ENCODE assay signal across 13 cellular contexts in the genomic region with DNA sequence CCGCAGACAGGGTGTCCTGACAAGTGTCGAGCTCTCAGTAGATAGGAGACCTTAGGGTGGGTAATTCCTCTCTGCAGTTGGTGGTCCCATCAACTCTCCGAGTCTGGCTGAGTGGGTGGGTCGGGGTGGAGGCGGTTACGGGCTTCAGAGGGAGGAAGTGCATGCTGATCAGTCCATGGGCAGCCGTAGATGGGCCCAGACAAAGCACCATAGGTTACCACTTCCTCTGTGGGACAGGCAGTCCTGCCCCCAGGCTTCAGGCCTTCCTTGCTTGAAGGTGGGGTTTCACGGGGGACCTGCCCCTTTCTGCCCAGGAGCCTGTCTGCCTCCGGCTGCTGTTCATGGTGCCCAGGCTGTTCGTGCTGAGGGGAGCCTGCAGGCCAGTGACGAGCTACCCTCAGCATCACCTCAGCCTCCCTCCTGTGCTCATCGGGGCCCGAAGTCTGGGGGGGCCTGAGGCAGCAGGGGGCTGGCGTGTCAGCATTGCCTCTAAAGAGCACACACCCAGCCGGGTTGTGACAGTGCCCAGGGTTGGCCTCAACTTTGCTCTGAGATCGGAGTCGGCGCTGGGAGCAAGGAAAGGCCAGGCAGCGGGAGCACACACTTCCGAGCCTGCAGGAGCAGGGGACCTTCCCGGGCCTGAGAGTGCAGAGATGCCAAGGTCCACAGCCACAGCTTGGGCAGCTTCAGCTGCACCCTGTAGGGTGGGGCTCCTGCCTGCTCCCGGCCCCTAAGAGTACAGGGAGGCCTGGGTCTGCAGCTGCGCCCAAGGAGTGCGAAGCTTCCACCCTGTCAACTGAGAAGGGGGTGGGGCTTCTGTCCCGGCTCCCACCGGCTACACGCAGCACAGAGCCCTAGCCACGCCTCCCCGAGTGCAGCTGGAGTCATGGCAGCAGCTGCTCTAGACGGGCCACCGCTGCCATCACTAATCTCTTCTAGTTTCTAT.
DNase-seq lines count a peak whose midpoint lies in the region; ATAC-seq and TF ChIP-seq lines count a peak whose summit lies in the region.
"Had no signal": no experiment of that assay in that cellular context is flagged by ENCODE, and none has a peak within 500 bp of the region (broad histone marks: within the 10 kb centered on the region; RNA-seq: fewer than 3 reads in every experiment).

No MANE protein-coding gene starts in this region.

- POLR2A ChIA-PET in GM10248 (lab: Yijun Ruan, JAX): no interaction called here

- WGBS in heart right ventricle, 2 donors: 77 to 80% methylated on average over 31 of the region's 31 CpGs
- 55 to 64% (median 58%) methylated on average over 29 to 31 of the region's 31 CpGs for WGBS in psoas muscle, 3 donors

- intact Hi-C loops in heart right ventricle (cut with DNase I) (no loop called here), psoas muscle (cut with DNase I) (loop anchor here in 1 of 2 donors (10.0 kb wide), 1 partner anchor 145 kb away; no protein-coding TSS in a partner anchor)

- no peaks in the 10 kb centered on the region for H3K36me3 ChIP-seq in H7 (replicated peaks; ENCODE audit: control insufficient read depth, insufficient read depth, low read length)
- H3K36me3 ChIP-seq in heart right ventricle: no peaks in the 10 kb centered on the region
- no peaks in the 10 kb centered on the region for H3K36me3 ChIP-seq in psoas muscle (ENCODE audit: insufficient read depth in 1 of 2, low read depth in 1 of 2)
- H3K36me3 ChIP-seq: esophagus squamous epithelium, neutrophil had no signal

- TF ChIP-seq CTCF in heart right ventricle (IDR thresholded peaks at IDR 0.05): no peak
- no peak for TF ChIP-seq CTCF in psoas muscle (IDR thresholded peaks at IDR 0.05)
- TF ChIP-seq CTCF in GM10248 (IDR thresholded peaks at IDR 0.05; ENCODE audit: control extremely low read depth, extremely low read depth, low read depth, missing control alignments): no peak

- DNase-seq in H7 (peak; percentile 76), NCI-H2196 (lab: John Stamatoyannopoulos, UW; ENCODE audit: unreplicated experiment) (peak; percentile 65), heart right ventricle (peak; percentile 19 to 31), psoas muscle (peak; percentile 46 to 79), GM10248 (ENCODE audit: extremely low spot score) (no peak)
- DNase-seq: esophagus squamous epithelium, KBM-7 had no signal

- no peak for TF ChIP-seq POLR2A in GM18505 (IDR thresholded peaks at IDR 0.05; ENCODE audit: borderline replicate concordance, extremely low read depth, insufficient read depth, insufficient read length)

- CTCF ChIA-PET in GM10248 (lab: Yijun Ruan, JAX): interaction anchor here (1.1 kb wide), 1 partner anchor 193 kb away, joined by 3 read pairs; no protein-coding TSS in a partner anchor

- H3K27me3 ChIP-seq in H7 (ENCODE audit: control insufficient read depth, insufficient read depth, low read length): no peaks in the 10 kb centered on the region
- no peaks in the 10 kb centered on the region for H3K27me3 ChIP-seq in heart right ventricle
- no peaks in the 10 kb centered on the region for H3K27me3 ChIP-seq in psoas muscle (ENCODE audit: insufficient read depth in 3 of 3, low read length in 2 of 3)
- H3K27me3 ChIP-seq: esophagus squamous epithelium, neutrophil had no signal

- H3K4me3 ChIP-seq in H7 (ENCODE audit: insufficient read depth, low read depth, low read length): no peak overlapping the region
- no peak overlapping the region for H3K4me3 ChIP-seq in heart right ventricle
- peak overlapping the region; percentile 54 for H3K4me3 ChIP-seq in psoas muscle
- H3K4me3 ChIP-seq: esophagus squamous epithelium had no signal

- ATAC-seq in heart right ventricle (peak in 5 of 8 donors; percentile 33 to 71 (median 37)), psoas muscle (peak; percentile 84 to 93 (median 89)), GM18505 (IDR thresholded peaks at IDR 0.05; ENCODE audit: unreplicated experiment) (no peak), GM19328 (IDR thresholded peaks at IDR 0.05; ENCODE audit: unreplicated experiment) (no peak), HG03097 (IDR thresholded peaks at IDR 0.05; ENCODE audit: low FRiP score, unreplicated experiment) (no peak)
- ATAC-seq: activated naive CD4-positive, alpha-beta T cell treated with anti-CD3 and anti-CD28 coated beads, Interleukin-2, amount 50 U/mL, for 72 hours; HCT116 had no signal

- H3K9me3 ChIP-seq in heart right ventricle (no peaks in the 10 kb centered on the region), psoas muscle (no peaks in the 10 kb centered on the region)
- H3K9me3 ChIP-seq: esophagus squamous epithelium, neutrophil had no signal

- H3K27ac ChIP-seq in heart right ventricle (no peak overlapping the region), psoas muscle (no peak overlapping the region)
- H3K27ac ChIP-seq: esophagus squamous epithelium, neutrophil had no signal

- H3K4me1 ChIP-seq in heart right ventricle (no peaks in the 10 kb centered on the region), psoas muscle (peaks cover 10% of the 10 kb centered on the region)

Comparison
In these comparisons a context has a peak if more than half of its experiments do, and no peak if none do; other contexts are left out.
1. ATAC-seq: peak in heart right ventricle (5 of 8) and psoas muscle (4 of 4); none in GM18505 (single experiment), GM19328 (single experiment) and HG03097 (single experiment).